9 cellular contexts compared by ENCODE assay signal in genomic region chr12:26235465-26235864, GRCh38. TPM values are rescaled to one million over a fixed set of nuclear protein-coding genes. Genes with fewer than 3 reads are reported as not detected.
"Had no signal": no experiment of that assay in that cellular context is flagged by ENCODE, and none has a peak within 500 bp of the region (broad histone marks: within the 10 kb centered on the region; RNA-seq: fewer than 3 reads in every experiment).

No MANE protein-coding gene starts in this region.

RNA-seq across cellular contexts. Expression of gene SSPN, which starts 40.1 kb away (rescaled TPM):
- total RNA-seq: activated naive CD4-positive, alpha-beta T cell treated with anti-CD3 and anti-CD28 coated beads for 36 hours; activated naive CD4-positive, alpha-beta T cell treated with anti-CD3 and anti-CD28 coated beads, Interleukin-2, amount 50 U/mL, for 72 hours; activated naive CD8-positive, alpha-beta T cell treated with anti-CD3 and anti-CD28 coated beads for 36 hours; activated naive CD8-positive, alpha-beta T cell treated with anti-CD3 and anti-CD28 coated beads, Interleukin-2, amount 10 ng/mL, durations not matched to agents 7 days and 5 days; activated T-cell treated with anti-CD3 and anti-CD28 coated beads, Interleukin-2, amount 50 U/mL, for 4 hours; activated T-cell treated with anti-CD3 and anti-CD28 coated beads, Interleukin-2, amount 50 U/mL, for 72 hours; activated T-helper 1 cell treated with anti-CD3 and anti-CD28 coated beads, Interleukin-12 subunit alpha, Interleukin-12 subunit beta, Interleukin-2, Interleukin-4 antibody, amounts not matched to agents 30 ng/mL and 10 ng/mL and 1 ng/mL, durations not matched to agents 14 hours and 24 hours and 36 hours; activated T-helper 17 cell treated with anti-CD3 and anti-CD28 coated beads, Interleukin-2, amount 50 U/mL, for 72 hours; activated T-helper 2 cell treated with anti-CD3 and anti-CD28 coated beads, Interferon-gamma antibody, Interleukin-2, Interleukin-4, amounts not matched to agents 10 μg/mL and 5 μg/mL and 100 μg/mL, durations not matched to agents 14 hours and 24 hours and 36 hours had no signal
